Comparison of ENCODE assay signal across 1 cellular context in the genomic region with DNA sequence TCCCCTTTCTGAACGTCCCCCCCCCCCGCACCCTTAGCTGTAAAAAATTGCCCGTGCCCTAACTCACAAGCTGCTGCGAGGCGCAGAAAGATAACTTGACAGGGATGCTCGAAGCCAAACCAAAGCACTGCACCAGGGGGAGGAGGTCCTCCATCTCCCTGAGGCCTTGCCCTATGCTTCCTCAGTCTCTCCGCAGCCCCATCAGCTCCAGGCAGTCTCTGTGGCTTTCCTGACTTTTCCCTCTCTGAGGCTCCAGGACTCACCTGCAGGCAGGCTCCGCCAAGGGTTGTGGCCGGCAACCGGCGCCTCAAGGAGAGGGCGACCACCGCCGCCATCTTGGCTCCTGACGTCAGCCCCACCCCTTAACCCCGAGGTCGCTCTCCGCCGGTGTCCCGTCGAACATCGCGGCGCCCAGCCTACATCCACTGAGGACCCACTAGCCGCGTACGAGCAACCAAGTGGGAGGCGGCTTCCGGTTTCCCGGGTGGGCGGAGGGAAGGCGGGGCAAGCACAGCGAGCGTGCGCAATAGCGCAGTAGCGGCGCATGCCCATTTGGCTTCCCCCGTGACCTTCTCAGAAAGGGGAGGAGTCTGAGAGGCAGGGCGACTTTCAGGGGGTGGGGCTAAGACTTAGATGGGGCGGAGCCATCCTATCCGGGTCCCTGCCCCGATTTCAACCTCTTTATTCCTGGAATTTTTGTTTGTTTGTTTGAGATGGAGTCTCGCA.
TF ChIP-seq lines count a peak whose summit lies in the region.

TSS of gene SDHB (minus strand) at position 348 of the 726 bp plus-strand sequence. CDS start at position 335, 13 bp downstream.

TF ChIP-seq in K562, 482 proteins besides CTCF, POLR2A, EP300 and RAD21 (continued from another document and continues in another):
- TF ChIP-seq ZBTB7A (IDR thresholded peaks at IDR 0.05; ENCODE audit: borderline replicate concordance, control insufficient read depth, low read depth, low read length) (peak; percentile 76; the same call in 1 of the 2 replicates), MAFK (IDR thresholded peaks at IDR 0.05; ENCODE audit: low read length) (no peak), ZNF398 (CRISPR knock-in tag; IDR thresholded peaks at IDR 0.05) (no peak), FOXA3 (CRISPR knock-in tag; conservative IDR thresholded peaks at IDR 0.05 in 1 of 2, IDR thresholded peaks at IDR 0.05 in 1 of 2) (no peak), COPS2 (conservative IDR thresholded peaks at IDR 0.05) (no peak), USF2 (CRISPR knock-in tag; IDR thresholded peaks at IDR 0.05) (peak; percentile 71), KAT8 (IDR thresholded peaks at IDR 0.05; ENCODE audit: low read depth) (no peak), ARID3B (CRISPR knock-in tag; IDR thresholded peaks at IDR 0.05; ENCODE audit: borderline replicate concordance) (no peak), WHSC1 (IDR thresholded peaks at IDR 0.05; ENCODE audit: low read length) (no peak), KDM4B (IDR thresholded peaks at IDR 0.05; ENCODE audit: borderline replicate concordance in 2 of 2, low read depth in 1 of 2) (0 out of 4 replicates have a peak, but pooled peaks of 1 of the 2 experiments have one; percentile 59), MEF2A (IDR thresholded peaks at IDR 0.05; ENCODE audit: control insufficient read depth, low read depth, low read length) (no peak), RREB1 (CRISPR knock-in tag; IDR thresholded peaks at IDR 0.05) (0 out of 2 replicates have a peak, but pooled peaks have one; percentile 9), HBP1 (CRISPR knock-in tag; IDR thresholded peaks at IDR 0.05) (no peak), BDP1 (IDR thresholded peaks at IDR 0.05; ENCODE audit: insufficient read depth, insufficient read length) (no peak), SRSF1 (IDR thresholded peaks at IDR 0.05; ENCODE audit: low read depth, low read length) (no peak), EP400 (IDR thresholded peaks at IDR 0.05) (peak; percentile 81), STAG1 (CRISPR knock-in tag; IDR thresholded peaks at IDR 0.05; ENCODE audit: borderline replicate concordance) (no peak), XRCC4 (IDR thresholded peaks at IDR 0.05; ENCODE audit: extremely low read depth, insufficient read depth, insufficient read length) (no peak), ELF4 (CRISPR knock-in tag; IDR thresholded peaks at IDR 0.05) (peak; percentile 26; the same call in 1 of the 2 replicates), THAP12 (CRISPR knock-in tag; IDR thresholded peaks at IDR 0.05) (peak; percentile 80; the same call in 1 of the 2 replicates), PREB (CRISPR knock-in tag; IDR thresholded peaks at IDR 0.05) (no peak)
- TF ChIP-seq, protein P1, sequence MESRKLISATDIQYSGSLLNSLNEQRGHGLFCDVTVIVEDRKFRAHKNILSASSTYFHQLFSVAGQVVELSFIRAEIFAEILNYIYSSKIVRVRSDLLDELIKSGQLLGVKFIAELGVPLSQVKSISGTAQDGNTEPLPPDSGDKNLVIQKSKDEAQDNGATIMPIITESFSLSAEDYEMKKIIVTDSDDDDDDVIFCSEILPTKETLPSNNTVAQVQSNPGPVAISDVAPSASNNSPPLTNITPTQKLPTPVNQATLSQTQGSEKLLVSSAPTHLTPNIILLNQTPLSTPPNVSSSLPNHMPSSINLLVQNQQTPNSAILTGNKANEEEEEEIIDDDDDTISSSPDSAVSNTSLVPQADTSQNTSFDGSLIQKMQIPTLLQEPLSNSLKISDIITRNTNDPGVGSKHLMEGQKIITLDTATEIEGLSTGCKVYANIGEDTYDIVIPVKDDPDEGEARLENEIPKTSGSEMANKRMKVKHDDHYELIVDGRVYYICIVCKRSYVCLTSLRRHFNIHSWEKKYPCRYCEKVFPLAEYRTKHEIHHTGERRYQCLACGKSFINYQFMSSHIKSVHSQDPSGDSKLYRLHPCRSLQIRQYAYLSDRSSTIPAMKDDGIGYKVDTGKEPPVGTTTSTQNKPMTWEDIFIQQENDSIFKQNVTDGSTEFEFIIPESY (CRISPR knock-in tag; IDR thresholded peaks at IDR 0.05) = no peak
- TF ChIP-seq, protein P2, sequence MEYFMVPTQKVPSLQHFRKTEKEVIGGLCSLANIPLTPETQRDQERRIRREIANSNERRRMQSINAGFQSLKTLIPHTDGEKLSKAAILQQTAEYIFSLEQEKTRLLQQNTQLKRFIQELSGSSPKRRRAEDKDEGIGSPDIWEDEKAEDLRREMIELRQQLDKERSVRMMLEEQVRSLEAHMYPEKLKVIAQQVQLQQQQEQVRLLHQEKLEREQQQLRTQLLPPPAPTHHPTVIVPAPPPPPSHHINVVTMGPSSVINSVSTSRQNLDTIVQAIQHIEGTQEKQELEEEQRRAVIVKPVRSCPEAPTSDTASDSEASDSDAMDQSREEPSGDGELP (CRISPR knock-in tag; IDR thresholded peaks at IDR 0.05; ENCODE audit: borderline replicate concordance) = peak; percentile 86
- TF ChIP-seq, protein P3, sequence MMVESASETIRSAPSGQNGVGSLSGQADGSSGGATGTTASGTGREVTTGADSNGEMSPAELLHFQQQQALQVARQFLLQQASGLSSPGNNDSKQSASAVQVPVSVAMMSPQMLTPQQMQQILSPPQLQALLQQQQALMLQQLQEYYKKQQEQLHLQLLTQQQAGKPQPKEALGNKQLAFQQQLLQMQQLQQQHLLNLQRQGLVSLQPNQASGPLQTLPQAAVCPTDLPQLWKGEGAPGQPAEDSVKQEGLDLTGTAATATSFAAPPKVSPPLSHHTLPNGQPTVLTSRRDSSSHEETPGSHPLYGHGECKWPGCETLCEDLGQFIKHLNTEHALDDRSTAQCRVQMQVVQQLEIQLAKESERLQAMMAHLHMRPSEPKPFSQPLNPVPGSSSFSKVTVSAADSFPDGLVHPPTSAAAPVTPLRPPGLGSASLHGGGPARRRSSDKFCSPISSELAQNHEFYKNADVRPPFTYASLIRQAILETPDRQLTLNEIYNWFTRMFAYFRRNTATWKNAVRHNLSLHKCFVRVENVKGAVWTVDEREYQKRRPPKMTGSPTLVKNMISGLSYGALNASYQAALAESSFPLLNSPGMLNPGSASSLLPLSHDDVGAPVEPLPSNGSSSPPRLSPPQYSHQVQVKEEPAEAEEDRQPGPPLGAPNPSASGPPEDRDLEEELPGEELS (CRISPR knock-in tag; IDR thresholded peaks at IDR 0.05; ENCODE audit: borderline replicate concordance) = no peak
